9 cellular contexts compared by ENCODE assay signal in the genomic region with DNA sequence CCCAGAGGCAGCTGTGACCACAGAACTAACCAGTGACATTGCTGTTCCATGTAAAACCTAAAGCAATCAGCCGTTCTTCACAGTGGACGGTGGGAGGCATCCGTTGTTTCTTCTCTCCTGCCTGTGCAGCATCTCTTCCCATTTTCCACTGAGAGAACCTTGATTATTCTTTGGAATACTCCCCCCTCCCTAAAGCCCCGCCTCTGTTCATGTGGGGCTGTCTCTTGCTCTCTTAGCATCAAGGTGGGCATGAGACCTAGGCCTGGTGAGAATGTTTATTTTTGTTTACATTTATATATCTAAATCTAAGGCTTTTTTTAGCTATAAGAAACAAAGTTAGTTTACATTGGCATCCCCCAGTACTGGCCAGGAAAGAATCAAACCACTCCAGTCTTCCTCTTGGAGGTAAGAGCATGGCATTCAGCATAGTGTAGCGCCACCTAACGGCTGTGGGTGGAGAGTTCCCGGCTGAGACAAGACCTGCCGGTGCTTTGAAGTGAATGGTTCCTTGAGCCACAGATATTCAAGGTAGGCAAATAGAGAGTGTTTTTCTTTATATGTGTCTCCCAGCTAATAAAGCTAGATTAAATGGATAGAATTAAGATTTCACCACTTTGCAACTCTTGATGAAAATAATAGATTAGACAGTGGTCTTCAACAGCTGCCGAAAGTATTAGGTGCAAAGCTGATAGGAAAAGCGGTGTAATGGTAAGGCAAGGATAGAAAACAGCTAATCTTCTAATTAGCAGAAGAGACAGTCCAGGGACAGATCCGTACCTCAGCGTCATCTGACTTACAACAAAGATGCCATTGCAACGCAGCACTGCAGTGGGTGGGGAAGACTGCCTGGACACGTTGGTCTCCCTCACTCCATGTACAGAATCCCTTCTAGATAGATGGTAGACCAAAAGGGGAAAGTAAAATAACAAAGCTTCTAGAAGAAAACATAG.
DNase-seq lines count a peak whose midpoint lies in the region; ATAC-seq and TF ChIP-seq lines count a peak whose summit lies in the region.
"Had no signal": no experiment of that assay in that cellular context is flagged by ENCODE, and none has a peak within 500 bp of the region (broad histone marks: within the 10 kb centered on the region; RNA-seq: fewer than 3 reads in every experiment).

No MANE protein-coding gene starts in this region.

- DNase-seq in stimulated activated CD4-positive, alpha-beta T cell treated with anti-CD3 and anti-CD28 coated beads, Interleukin-12 subunit alpha, Interleukin-12 subunit beta, amount 100 ng/mL, for 48 hours (ENCODE audit: low read depth in 2 of 3, low spot score in 1 of 3), result peak; percentile 7 to 27 (median 23)
- no peak for DNase-seq in stimulated activated CD4-positive, alpha-beta T cell treated with anti-CD3 and anti-CD28 coated beads, Interleukin-12 subunit alpha, Interleukin-12 subunit beta, amount 100 ng/mL, for 4 hours
- peak; percentile 45 for DNase-seq in MG63
- peak; percentile 13 for DNase-seq in epithelial cell of proximal tubule (ENCODE audit: low read depth)
- peak; percentile 75 for DNase-seq in midbrain (lab: John Stamatoyannopoulos, UW)
- DNase-seq in vagina (ENCODE audit: extremely low spot score in 2 of 2), result peak in 1 of 2 donors; percentile 16

- ATAC-seq in SK-N-SH treated with all-trans-retinoic acid at 6 μM for 48 hours (peak; percentile 90), GM18907 (IDR thresholded peaks at IDR 0.05; ENCODE audit: unreplicated experiment) (no peak)
- ATAC-seq: effector memory CD8-positive, alpha-beta T cell had no signal

- H3K36me3 ChIP-seq in MG63 (no peaks in the 10 kb centered on the region), vagina (peaks cover 0 to 15% of the 10 kb centered on the region in 2 donors)

- TF ChIP-seq CTCF in epithelial cell of proximal tubule (conservative IDR thresholded peaks at IDR 0.05; ENCODE audit: low read depth, low read length) (peak; percentile 94), vagina (IDR thresholded peaks at IDR 0.05) (peak in 2 of 3 experiments; percentile 54 to 59)

- H3K9me3 ChIP-seq in MG63 (no peaks in the 10 kb centered on the region), vagina (no peaks in the 10 kb centered on the region)

- H3K27ac ChIP-seq in vagina, result no peak overlapping the region

- no peaks in the 10 kb centered on the region for H3K4me1 ChIP-seq in vagina

- H3K27me3 ChIP-seq in MG63 (no peaks in the 10 kb centered on the region), vagina (no peaks in the 10 kb centered on the region)

- H3K4me3 ChIP-seq in MG63, result no peak overlapping the region
- H3K4me3 ChIP-seq in epithelial cell of proximal tubule (ENCODE audit: low read depth, low read length), result no peak overlapping the region
- no peak overlapping the region for H3K4me3 ChIP-seq in vagina

- no peak for TF ChIP-seq POLR2A in vagina (IDR thresholded peaks at IDR 0.05)

- intact Hi-C loops in vagina (cut with DNase I), result no loop called here

TF ChIP-seq in SK-N-SH treated with all-trans-retinoic acid at 6 μM for 48 hours, 23 proteins besides CTCF, POLR2A, EP300 and RAD21 (continues in another document):
- TF ChIP-seq ZNF565 (CRISPR knock-in tag; conservative IDR thresholded peaks at IDR 0.05; ENCODE audit: low read depth) (no peak), ZNF8 (CRISPR knock-in tag; IDR thresholded peaks at IDR 0.05) (no peak), ZC3H10 (CRISPR knock-in tag; IDR thresholded peaks at IDR 0.05) (no peak), ARNTL (CRISPR knock-in tag; IDR thresholded peaks at IDR 0.05; ENCODE audit: borderline replicate concordance, low read depth) (no peak), SNAI2 (CRISPR knock-in tag; IDR thresholded peaks at IDR 0.05) (no peak), GLIS3 (CRISPR knock-in tag; IDR thresholded peaks at IDR 0.05) (no peak), ZFP3 (CRISPR knock-in tag; IDR thresholded peaks at IDR 0.05) (no peak), RARB (CRISPR knock-in tag; IDR thresholded peaks at IDR 0.05) (no peak), TOX (CRISPR knock-in tag; IDR thresholded peaks at IDR 0.05; ENCODE audit: borderline replicate concordance) (no peak), TCF4 (CRISPR knock-in tag; IDR thresholded peaks at IDR 0.05; ENCODE audit: borderline replicate concordance) (no peak), ESRRG (CRISPR knock-in tag; IDR thresholded peaks at IDR 0.05) (no peak), ZNF70 (CRISPR knock-in tag; IDR thresholded peaks at IDR 0.05) (no peak), ZFP30 (CRISPR knock-in tag; IDR thresholded peaks at IDR 0.05) (no peak), OSR1 (CRISPR knock-in tag; IDR thresholded peaks at IDR 0.05) (no peak)
- TF ChIP-seq, protein P1, sequence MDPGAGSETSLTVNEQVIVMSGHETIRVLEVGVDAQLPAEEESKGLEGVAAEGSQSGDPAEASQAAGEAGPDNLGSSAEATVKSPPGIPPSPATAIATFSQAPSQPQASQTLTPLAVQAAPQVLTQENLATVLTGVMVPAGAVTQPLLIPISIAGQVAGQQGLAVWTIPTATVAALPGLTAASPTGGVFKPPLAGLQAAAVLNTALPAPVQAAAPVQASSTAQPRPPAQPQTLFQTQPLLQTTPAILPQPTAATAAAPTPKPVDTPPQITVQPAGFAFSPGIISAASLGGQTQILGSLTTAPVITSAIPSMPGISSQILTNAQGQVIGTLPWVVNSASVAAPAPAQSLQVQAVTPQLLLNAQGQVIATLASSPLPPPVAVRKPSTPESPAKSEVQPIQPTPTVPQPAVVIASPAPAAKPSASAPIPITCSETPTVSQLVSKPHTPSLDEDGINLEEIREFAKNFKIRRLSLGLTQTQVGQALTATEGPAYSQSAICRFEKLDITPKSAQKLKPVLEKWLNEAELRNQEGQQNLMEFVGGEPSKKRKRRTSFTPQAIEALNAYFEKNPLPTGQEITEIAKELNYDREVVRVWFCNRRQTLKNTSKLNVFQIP (CRISPR knock-in tag; IDR thresholded peaks at IDR 0.05; ENCODE audit: borderline replicate concordance, low read depth), result no peak
- TF ChIP-seq, protein P2, sequence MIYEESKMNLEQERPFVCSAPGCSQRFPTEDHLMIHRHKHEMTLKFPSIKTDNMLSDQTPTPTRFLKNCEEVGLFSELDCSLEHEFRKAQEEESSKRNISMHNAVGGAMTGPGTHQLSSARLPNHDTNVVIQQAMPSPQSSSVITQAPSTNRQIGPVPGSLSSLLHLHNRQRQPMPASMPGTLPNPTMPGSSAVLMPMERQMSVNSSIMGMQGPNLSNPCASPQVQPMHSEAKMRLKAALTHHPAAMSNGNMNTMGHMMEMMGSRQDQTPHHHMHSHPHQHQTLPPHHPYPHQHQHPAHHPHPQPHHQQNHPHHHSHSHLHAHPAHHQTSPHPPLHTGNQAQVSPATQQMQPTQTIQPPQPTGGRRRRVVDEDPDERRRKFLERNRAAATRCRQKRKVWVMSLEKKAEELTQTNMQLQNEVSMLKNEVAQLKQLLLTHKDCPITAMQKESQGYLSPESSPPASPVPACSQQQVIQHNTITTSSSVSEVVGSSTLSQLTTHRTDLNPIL (CRISPR knock-in tag; IDR thresholded peaks at IDR 0.05; ENCODE audit: low read depth), result no peak
- TF ChIP-seq, protein P3, sequence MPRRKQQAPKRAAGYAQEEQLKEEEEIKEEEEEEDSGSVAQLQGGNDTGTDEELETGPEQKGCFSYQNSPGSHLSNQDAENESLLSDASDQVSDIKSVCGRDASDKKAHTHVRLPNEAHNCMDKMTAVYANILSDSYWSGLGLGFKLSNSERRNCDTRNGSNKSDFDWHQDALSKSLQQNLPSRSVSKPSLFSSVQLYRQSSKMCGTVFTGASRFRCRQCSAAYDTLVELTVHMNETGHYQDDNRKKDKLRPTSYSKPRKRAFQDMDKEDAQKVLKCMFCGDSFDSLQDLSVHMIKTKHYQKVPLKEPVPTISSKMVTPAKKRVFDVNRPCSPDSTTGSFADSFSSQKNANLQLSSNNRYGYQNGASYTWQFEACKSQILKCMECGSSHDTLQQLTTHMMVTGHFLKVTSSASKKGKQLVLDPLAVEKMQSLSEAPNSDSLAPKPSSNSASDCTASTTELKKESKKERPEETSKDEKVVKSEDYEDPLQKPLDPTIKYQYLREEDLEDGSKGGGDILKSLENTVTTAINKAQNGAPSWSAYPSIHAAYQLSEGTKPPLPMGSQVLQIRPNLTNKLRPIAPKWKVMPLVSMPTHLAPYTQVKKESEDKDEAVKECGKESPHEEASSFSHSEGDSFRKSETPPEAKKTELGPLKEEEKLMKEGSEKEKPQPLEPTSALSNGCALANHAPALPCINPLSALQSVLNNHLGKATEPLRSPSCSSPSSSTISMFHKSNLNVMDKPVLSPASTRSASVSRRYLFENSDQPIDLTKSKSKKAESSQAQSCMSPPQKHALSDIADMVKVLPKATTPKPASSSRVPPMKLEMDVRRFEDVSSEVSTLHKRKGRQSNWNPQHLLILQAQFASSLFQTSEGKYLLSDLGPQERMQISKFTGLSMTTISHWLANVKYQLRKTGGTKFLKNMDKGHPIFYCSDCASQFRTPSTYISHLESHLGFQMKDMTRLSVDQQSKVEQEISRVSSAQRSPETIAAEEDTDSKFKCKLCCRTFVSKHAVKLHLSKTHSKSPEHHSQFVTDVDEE (CRISPR knock-in tag; IDR thresholded peaks at IDR 0.05), result no peak
- TF ChIP-seq, protein P4, sequence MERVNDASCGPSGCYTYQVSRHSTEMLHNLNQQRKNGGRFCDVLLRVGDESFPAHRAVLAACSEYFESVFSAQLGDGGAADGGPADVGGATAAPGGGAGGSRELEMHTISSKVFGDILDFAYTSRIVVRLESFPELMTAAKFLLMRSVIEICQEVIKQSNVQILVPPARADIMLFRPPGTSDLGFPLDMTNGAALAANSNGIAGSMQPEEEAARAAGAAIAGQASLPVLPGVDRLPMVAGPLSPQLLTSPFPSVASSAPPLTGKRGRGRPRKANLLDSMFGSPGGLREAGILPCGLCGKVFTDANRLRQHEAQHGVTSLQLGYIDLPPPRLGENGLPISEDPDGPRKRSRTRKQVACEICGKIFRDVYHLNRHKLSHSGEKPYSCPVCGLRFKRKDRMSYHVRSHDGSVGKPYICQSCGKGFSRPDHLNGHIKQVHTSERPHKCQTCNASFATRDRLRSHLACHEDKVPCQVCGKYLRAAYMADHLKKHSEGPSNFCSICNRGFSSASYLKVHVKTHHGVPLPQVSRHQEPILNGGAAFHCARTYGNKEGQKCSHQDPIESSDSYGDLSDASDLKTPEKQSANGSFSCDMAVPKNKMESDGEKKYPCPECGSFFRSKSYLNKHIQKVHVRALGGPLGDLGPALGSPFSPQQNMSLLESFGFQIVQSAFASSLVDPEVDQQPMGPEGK (CRISPR knock-in tag; IDR thresholded peaks at IDR 0.05; ENCODE audit: borderline replicate concordance), result no peak
